Comparison of ENCODE assay signal across 1 cellular context in genomic region chr14:34539407-34540180, GRCh38.
TF ChIP-seq lines count a peak whose summit lies in the region.

A gene with protein sequence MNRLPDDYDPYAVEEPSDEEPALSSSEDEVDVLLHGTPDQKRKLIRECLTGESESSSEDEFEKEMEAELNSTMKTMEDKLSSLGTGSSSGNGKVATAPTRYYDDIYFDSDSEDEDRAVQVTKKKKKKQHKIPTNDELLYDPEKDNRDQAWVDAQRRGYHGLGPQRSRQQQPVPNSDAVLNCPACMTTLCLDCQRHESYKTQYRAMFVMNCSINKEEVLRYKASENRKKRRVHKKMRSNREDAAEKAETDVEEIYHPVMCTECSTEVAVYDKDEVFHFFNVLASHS (minus strand): TSS chr14:34539701. CDS start chr14:34539628, 73 bp downstream.

TF ChIP-seq in K562, 482 proteins besides CTCF, POLR2A, EP300 and RAD21 (continued from another document and continues in another):
- TF ChIP-seq, protein P1, sequence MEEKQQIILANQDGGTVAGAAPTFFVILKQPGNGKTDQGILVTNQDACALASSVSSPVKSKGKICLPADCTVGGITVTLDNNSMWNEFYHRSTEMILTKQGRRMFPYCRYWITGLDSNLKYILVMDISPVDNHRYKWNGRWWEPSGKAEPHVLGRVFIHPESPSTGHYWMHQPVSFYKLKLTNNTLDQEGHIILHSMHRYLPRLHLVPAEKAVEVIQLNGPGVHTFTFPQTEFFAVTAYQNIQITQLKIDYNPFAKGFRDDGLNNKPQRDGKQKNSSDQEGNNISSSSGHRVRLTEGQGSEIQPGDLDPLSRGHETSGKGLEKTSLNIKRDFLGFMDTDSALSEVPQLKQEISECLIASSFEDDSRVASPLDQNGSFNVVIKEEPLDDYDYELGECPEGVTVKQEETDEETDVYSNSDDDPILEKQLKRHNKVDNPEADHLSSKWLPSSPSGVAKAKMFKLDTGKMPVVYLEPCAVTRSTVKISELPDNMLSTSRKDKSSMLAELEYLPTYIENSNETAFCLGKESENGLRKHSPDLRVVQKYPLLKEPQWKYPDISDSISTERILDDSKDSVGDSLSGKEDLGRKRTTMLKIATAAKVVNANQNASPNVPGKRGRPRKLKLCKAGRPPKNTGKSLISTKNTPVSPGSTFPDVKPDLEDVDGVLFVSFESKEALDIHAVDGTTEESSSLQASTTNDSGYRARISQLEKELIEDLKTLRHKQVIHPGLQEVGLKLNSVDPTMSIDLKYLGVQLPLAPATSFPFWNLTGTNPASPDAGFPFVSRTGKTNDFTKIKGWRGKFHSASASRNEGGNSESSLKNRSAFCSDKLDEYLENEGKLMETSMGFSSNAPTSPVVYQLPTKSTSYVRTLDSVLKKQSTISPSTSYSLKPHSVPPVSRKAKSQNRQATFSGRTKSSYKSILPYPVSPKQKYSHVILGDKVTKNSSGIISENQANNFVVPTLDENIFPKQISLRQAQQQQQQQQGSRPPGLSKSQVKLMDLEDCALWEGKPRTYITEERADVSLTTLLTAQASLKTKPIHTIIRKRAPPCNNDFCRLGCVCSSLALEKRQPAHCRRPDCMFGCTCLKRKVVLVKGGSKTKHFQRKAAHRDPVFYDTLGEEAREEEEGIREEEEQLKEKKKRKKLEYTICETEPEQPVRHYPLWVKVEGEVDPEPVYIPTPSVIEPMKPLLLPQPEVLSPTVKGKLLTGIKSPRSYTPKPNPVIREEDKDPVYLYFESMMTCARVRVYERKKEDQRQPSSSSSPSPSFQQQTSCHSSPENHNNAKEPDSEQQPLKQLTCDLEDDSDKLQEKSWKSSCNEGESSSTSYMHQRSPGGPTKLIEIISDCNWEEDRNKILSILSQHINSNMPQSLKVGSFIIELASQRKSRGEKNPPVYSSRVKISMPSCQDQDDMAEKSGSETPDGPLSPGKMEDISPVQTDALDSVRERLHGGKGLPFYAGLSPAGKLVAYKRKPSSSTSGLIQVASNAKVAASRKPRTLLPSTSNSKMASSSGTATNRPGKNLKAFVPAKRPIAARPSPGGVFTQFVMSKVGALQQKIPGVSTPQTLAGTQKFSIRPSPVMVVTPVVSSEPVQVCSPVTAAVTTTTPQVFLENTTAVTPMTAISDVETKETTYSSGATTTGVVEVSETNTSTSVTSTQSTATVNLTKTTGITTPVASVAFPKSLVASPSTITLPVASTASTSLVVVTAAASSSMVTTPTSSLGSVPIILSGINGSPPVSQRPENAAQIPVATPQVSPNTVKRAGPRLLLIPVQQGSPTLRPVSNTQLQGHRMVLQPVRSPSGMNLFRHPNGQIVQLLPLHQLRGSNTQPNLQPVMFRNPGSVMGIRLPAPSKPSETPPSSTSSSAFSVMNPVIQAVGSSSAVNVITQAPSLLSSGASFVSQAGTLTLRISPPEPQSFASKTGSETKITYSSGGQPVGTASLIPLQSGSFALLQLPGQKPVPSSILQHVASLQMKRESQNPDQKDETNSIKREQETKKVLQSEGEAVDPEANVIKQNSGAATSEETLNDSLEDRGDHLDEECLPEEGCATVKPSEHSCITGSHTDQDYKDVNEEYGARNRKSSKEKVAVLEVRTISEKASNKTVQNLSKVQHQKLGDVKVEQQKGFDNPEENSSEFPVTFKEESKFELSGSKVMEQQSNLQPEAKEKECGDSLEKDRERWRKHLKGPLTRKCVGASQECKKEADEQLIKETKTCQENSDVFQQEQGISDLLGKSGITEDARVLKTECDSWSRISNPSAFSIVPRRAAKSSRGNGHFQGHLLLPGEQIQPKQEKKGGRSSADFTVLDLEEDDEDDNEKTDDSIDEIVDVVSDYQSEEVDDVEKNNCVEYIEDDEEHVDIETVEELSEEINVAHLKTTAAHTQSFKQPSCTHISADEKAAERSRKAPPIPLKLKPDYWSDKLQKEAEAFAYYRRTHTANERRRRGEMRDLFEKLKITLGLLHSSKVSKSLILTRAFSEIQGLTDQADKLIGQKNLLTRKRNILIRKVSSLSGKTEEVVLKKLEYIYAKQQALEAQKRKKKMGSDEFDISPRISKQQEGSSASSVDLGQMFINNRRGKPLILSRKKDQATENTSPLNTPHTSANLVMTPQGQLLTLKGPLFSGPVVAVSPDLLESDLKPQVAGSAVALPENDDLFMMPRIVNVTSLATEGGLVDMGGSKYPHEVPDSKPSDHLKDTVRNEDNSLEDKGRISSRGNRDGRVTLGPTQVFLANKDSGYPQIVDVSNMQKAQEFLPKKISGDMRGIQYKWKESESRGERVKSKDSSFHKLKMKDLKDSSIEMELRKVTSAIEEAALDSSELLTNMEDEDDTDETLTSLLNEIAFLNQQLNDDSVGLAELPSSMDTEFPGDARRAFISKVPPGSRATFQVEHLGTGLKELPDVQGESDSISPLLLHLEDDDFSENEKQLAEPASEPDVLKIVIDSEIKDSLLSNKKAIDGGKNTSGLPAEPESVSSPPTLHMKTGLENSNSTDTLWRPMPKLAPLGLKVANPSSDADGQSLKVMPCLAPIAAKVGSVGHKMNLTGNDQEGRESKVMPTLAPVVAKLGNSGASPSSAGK (IDR thresholded peaks at IDR 0.05), result peak; percentile 40
- TF ChIP-seq ZMIZ1 (IDR thresholded peaks at IDR 0.05; ENCODE audit: low read depth in 2 of 2, low read length in 2 of 2) (peak in 1 of 2 experiments; percentile 50; a peak in 1 of 4 replicates), IRF9 (tag; IDR thresholded peaks at IDR 0.05) (no peak), SMAD1 (IDR thresholded peaks at IDR 0.05; ENCODE audit: low read depth, low read length, partially characterized antibody) (peak; percentile 28), TAL1 (IDR thresholded peaks at IDR 0.05) (no peak), GABPB1 (CRISPR knock-in tag; IDR thresholded peaks at IDR 0.05) (peak; percentile 93), CEBPB (tag; IDR thresholded peaks at IDR 0.05) (no peak), ZNF311 (CRISPR knock-in tag; IDR thresholded peaks at IDR 0.05) (no peak), MAZ (CRISPR knock-in tag; conservative IDR thresholded peaks at IDR 0.05 in 1 of 2, IDR thresholded peaks at IDR 0.05 in 1 of 2) (peak; percentile 32 to 45; a peak in 1 of 4 replicates), NFIX (CRISPR knock-in tag; IDR thresholded peaks at IDR 0.05; ENCODE audit: low read depth) (no peak)
- TF ChIP-seq, protein P2, sequence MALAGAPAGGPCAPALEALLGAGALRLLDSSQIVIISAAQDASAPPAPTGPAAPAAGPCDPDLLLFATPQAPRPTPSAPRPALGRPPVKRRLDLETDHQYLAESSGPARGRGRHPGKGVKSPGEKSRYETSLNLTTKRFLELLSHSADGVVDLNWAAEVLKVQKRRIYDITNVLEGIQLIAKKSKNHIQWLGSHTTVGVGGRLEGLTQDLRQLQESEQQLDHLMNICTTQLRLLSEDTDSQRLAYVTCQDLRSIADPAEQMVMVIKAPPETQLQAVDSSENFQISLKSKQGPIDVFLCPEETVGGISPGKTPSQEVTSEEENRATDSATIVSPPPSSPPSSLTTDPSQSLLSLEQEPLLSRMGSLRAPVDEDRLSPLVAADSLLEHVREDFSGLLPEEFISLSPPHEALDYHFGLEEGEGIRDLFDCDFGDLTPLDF (CRISPR knock-in tag; IDR thresholded peaks at IDR 0.05), result no peak
- TF ChIP-seq, protein P3, sequence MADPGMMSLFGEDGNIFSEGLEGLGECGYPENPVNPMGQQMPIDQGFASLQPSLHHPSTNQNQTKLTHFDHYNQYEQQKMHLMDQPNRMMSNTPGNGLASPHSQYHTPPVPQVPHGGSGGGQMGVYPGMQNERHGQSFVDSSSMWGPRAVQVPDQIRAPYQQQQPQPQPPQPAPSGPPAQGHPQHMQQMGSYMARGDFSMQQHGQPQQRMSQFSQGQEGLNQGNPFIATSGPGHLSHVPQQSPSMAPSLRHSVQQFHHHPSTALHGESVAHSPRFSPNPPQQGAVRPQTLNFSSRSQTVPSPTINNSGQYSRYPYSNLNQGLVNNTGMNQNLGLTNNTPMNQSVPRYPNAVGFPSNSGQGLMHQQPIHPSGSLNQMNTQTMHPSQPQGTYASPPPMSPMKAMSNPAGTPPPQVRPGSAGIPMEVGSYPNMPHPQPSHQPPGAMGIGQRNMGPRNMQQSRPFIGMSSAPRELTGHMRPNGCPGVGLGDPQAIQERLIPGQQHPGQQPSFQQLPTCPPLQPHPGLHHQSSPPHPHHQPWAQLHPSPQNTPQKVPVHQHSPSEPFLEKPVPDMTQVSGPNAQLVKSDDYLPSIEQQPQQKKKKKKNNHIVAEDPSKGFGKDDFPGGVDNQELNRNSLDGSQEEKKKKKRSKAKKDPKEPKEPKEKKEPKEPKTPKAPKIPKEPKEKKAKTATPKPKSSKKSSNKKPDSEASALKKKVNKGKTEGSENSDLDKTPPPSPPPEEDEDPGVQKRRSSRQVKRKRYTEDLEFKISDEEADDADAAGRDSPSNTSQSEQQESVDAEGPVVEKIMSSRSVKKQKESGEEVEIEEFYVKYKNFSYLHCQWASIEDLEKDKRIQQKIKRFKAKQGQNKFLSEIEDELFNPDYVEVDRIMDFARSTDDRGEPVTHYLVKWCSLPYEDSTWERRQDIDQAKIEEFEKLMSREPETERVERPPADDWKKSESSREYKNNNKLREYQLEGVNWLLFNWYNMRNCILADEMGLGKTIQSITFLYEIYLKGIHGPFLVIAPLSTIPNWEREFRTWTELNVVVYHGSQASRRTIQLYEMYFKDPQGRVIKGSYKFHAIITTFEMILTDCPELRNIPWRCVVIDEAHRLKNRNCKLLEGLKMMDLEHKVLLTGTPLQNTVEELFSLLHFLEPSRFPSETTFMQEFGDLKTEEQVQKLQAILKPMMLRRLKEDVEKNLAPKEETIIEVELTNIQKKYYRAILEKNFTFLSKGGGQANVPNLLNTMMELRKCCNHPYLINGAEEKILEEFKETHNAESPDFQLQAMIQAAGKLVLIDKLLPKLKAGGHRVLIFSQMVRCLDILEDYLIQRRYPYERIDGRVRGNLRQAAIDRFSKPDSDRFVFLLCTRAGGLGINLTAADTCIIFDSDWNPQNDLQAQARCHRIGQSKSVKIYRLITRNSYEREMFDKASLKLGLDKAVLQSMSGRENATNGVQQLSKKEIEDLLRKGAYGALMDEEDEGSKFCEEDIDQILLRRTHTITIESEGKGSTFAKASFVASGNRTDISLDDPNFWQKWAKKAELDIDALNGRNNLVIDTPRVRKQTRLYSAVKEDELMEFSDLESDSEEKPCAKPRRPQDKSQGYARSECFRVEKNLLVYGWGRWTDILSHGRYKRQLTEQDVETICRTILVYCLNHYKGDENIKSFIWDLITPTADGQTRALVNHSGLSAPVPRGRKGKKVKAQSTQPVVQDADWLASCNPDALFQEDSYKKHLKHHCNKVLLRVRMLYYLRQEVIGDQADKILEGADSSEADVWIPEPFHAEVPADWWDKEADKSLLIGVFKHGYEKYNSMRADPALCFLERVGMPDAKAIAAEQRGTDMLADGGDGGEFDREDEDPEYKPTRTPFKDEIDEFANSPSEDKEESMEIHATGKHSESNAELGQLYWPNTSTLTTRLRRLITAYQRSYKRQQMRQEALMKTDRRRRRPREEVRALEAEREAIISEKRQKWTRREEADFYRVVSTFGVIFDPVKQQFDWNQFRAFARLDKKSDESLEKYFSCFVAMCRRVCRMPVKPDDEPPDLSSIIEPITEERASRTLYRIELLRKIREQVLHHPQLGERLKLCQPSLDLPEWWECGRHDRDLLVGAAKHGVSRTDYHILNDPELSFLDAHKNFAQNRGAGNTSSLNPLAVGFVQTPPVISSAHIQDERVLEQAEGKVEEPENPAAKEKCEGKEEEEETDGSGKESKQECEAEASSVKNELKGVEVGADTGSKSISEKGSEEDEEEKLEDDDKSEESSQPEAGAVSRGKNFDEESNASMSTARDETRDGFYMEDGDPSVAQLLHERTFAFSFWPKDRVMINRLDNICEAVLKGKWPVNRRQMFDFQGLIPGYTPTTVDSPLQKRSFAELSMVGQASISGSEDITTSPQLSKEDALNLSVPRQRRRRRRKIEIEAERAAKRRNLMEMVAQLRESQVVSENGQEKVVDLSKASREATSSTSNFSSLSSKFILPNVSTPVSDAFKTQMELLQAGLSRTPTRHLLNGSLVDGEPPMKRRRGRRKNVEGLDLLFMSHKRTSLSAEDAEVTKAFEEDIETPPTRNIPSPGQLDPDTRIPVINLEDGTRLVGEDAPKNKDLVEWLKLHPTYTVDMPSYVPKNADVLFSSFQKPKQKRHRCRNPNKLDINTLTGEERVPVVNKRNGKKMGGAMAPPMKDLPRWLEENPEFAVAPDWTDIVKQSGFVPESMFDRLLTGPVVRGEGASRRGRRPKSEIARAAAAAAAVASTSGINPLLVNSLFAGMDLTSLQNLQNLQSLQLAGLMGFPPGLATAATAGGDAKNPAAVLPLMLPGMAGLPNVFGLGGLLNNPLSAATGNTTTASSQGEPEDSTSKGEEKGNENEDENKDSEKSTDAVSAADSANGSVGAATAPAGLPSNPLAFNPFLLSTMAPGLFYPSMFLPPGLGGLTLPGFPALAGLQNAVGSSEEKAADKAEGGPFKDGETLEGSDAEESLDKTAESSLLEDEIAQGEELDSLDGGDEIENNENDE (IDR thresholded peaks at IDR 0.05; ENCODE audit: low read depth, low read length), result no peak
